In the genomic region with DNA sequence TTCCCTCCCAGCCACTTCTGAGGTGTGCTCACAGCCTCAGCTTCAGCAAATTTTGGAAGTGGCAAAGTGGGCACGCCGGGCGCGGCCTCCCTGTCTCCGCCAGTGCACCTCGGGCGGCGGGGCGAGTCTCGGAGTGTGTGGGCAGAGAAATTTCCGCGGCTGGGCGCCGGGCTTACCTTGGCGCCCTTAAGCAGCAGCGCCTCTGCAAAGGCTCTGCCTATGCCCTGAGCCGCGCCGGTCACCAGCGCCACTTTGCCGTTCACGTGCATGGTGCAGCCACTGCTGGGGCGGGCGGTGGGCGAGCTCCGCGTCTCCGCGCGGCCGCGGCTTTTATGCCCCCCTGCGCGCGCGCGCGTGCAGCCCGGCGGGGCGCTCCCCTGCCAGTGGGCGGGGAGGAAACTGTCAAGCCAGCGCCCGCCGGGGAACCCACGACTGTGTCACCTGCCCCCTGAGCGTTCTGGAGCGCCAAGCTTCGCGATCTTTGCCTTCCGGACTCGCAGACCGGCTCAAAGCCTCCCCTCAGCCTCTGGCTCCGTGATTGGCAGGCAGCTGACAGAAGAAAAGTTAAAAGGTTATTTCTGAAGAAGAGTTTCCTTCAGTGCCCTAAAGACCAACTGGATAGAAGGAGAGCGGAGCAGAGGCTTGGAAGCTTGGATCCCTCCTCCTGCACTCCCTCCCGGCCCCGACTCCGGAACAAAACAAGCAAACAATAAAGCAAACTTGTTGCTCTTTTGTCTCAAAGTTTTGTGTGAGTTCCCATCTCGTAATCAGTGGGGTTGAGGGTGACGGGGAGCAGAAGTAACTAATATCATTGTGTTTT, we compare ENCODE assay signal across 8 cellular contexts. TPM values are rescaled to one million over a fixed set of nuclear protein-coding genes. Genes with fewer than 3 reads are reported as not detected.
DNase-seq lines count a peak whose midpoint lies in the region; ATAC-seq and TF ChIP-seq lines count a peak whose summit lies in the region.

HPGD (minus strand) TSS at position 306 of the 820 bp plus-strand sequence; CDS start at position 269, 37 bp downstream.

- H3K27ac ChIP-seq in coronary artery (peak within 1 kb of the TSS in 1 of 2 donors; percentile 42), lower lobe of right lung (peak within 1 kb of the TSS; percentile 87)

- ATAC-seq in lower lobe of right lung = peak; percentile 86 to 93

- DNase-seq in EL (peak; percentile 1), H7 (peak; percentile 70), M059J (ENCODE audit: low read depth) (peak; percentile 49), coronary artery (ENCODE audit: low spot score) (no peak), lower lobe of right lung (peak; percentile 88), NCI-H446 treated with DMSO at 0.1 percent for 48 hours (lab: John Stamatoyannopoulos, UW) (no peak)
- peak; percentile 21 to 25 for DNase-seq in activated CD4-positive, alpha-beta T cell treated with anti-CD3 and anti-CD28 coated beads for 24 hours (ENCODE audit: low read depth in 2 of 2)
- DNase-seq in stimulated activated CD8-positive, alpha-beta memory T cell treated with anti-CD3 and anti-CD28 coated beads, Interleukin-15, amount 100 ng/mL, for 1 hour (ENCODE audit: low read depth) = peak; percentile 34

- no peaks in the 10 kb centered on the region for H3K36me3 ChIP-seq in H7 (replicated peaks; ENCODE audit: control insufficient read depth, insufficient read depth, low read length)
- H3K36me3 ChIP-seq in lower lobe of right lung = no peaks in the 10 kb centered on the region

- intact Hi-C loops in lower lobe of right lung (cut with DNase I) = no loop called here

- H3K4me3 ChIP-seq in H7 (ENCODE audit: insufficient read depth, low read depth, low read length) (peak within 1 kb of the TSS; percentile 60), coronary artery (peak within 1 kb of the TSS; percentile 75), lower lobe of right lung (peak within 1 kb of the TSS; percentile 71)

- no peak for TF ChIP-seq CTCF in coronary artery (IDR thresholded peaks at IDR 0.05)
- TF ChIP-seq CTCF in lower lobe of right lung (IDR thresholded peaks at IDR 0.05) = no peak

- no peaks in the 10 kb centered on the region for H3K9me3 ChIP-seq in lower lobe of right lung

- H3K27me3 ChIP-seq in H7 (ENCODE audit: control insufficient read depth, insufficient read depth, low read length) (peaks cover 17% of the 10 kb centered on the region), lower lobe of right lung (ENCODE audit: low read depth) (peaks cover 11% of the 10 kb centered on the region)

- peaks cover 11% of the 10 kb centered on the region for H3K4me1 ChIP-seq in lower lobe of right lung

RNA-seq across cellular contexts. Expression of gene HPGD, which starts in this region (rescaled TPM):
- 6.2 and 13.9 TPM in 2 replicates for total RNA-seq in H7 (2014; rRNA removed; shearing (Covaris generic))
- 2.6 and 3.7 TPM in 2 replicates for total RNA-seq in M059J (2014; rRNA removed; shearing (Covaris generic))
- 87.2 TPM for total RNA-seq in lower lobe of right lung

Comparison
In these comparisons a context has a peak if more than half of its experiments do, and no peak if none do; other contexts are left out.
1. DNase-seq: peak in EL (single experiment), H7 (single experiment), M059J (single experiment), activated CD4-positive, alpha-beta T cell treated with anti-CD3 and anti-CD28 coated beads for 24 hours (2 of 2), lower lobe of right lung (single experiment) and stimulated activated CD8-positive, alpha-beta memory T cell treated with anti-CD3 and anti-CD28 coated beads, Interleukin-15, amount 100 ng/mL, for 1 hour (single experiment); none in coronary artery (single experiment) and NCI-H446 treated with DMSO at 0.1 percent for 48 hours (single experiment).
2. Peak in every context shown above with its lines, with median percentiles within 50 percentile points of each other: H3K4me3 ChIP-seq.